ENCODE assay signal across 29 cellular contexts in the genomic region with DNA sequence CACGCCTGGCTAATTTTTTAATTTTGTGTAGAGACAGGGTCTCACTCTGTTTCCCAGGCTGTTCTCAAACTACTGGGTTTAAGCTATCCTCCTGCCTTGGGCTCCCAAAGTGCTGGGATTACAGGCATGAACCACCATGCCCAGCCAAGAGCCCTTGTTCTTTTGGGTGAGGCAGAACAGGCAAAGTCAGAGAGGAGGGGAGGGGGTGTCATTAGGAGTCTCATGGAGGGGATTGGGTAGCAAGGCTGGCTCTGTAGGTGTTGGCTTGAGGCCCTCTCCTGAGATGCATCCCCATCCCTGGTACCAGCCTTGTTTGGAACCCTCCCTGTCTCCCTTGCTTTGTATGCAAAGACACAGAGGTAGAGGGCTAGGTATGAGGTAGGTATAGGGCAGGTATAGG. TPM values are rescaled to one million over a fixed set of nuclear protein-coding genes. Genes with fewer than 3 reads are reported as not detected.
DNase-seq lines count a peak whose midpoint lies in the region; ATAC-seq, FAIRE-seq and TF ChIP-seq lines count a peak whose summit lies in the region.
"Had no signal": no experiment of that assay in that cellular context is flagged by ENCODE, and none has a peak within 500 bp of the region (broad histone marks: within the 10 kb centered on the region; RNA-seq: fewer than 3 reads in every experiment).

No MANE protein-coding gene starts in this region.

- H3K36me3 ChIP-seq in ascending aorta (peaks cover 12 to 20% of the 10 kb centered on the region in 2 donors), prostate gland (no peaks in the 10 kb centered on the region), thoracic aorta (peaks cover 7% of the 10 kb centered on the region), psoas muscle (ENCODE audit: insufficient read depth in 1 of 2, low read depth in 1 of 2) (no peaks in the 10 kb centered on the region)
- H3K36me3 ChIP-seq: Peyer's patch, upper lobe of left lung had no signal

- no peak for FAIRE-seq in HTR-8/SVneo (lab: Jason Lieb, UNC)
- FAIRE-seq: islet of Langerhans had no signal

- 92% methylated on average over 1 of the region's 1 CpG for WGBS in prostate gland
- 92 to 96% (median 93%) methylated on average over 1 of the region's 1 CpG for WGBS in psoas muscle, 3 donors

- intact Hi-C loops in ascending aorta (cut with DNase I) (no loop called here), prostate gland (cut with DNase I) (no loop called here), psoas muscle (cut with DNase I) (no loop called here)

- no peak for TF ChIP-seq CTCF in ascending aorta (IDR thresholded peaks at IDR 0.05)
- no peak for TF ChIP-seq CTCF in coronary artery (IDR thresholded peaks at IDR 0.05)
- TF ChIP-seq CTCF in prostate gland (IDR thresholded peaks at IDR 0.05) = no peak
- no peak for TF ChIP-seq CTCF in thoracic aorta (IDR thresholded peaks at IDR 0.05)
- no peak for TF ChIP-seq CTCF in psoas muscle (IDR thresholded peaks at IDR 0.05)

- ATAC-seq in thoracic aorta (ENCODE audit: insufficient number of reproducible peaks, low FRiP score, low read depth) = no peak
- no peak for ATAC-seq in psoas muscle
- ATAC-seq: activated CD4-positive, CD25-positive, alpha-beta regulatory T cell treated with anti-CD3 and anti-CD28 coated beads, Interleukin-2, amount 50 U/mL, for 24 hours; activated CD8-positive, alpha-beta memory T cell treated with anti-CD3 and anti-CD28 coated beads, Interleukin-2, amount 10 ng/mL, durations not matched to agents 7 days and 5 days; activated T-cell treated with anti-CD3 and anti-CD28 coated beads, Interleukin-2, amount 50 U/mL, for 4 hours had no signal

- TF ChIP-seq POLR2A in prostate gland (IDR thresholded peaks at IDR 0.05) = no peak

- no peak for DNase-seq in ascending aorta (ENCODE audit: low spot score in 2 of 2)
- peak; percentile 47 for DNase-seq in coronary artery (ENCODE audit: low spot score)
- DNase-seq in prostate gland (ENCODE audit: low spot score) = no peak
- no peak for DNase-seq in thoracic aorta (ENCODE audit: low spot score)
- DNase-seq in OCI-M2 (lab: John Stamatoyannopoulos, UW; ENCODE audit: unreplicated experiment) = no peak
- DNase-seq in HTR-8/SVneo (ENCODE audit: insufficient read length, low spot score) = no peak
- DNase-seq in psoas muscle = no peak
- no peak for DNase-seq in GOT3 (lab: John Stamatoyannopoulos, UW)
- DNase-seq: activated CD4-positive, alpha-beta T cell treated with anti-CD3 and anti-CD28 coated beads, Interleukin-2, amount 50 U/mL, for 4 hours; activated CD8-positive, alpha-beta memory T cell treated with anti-CD3 and anti-CD28 coated beads, Interleukin-2, amount 10 ng/mL, durations not matched to agents 7 days and 5 days; activated gamma-delta T cell; activated T-cell treated with anti-CD3 and anti-CD28 coated beads, Interleukin-2, amount 50 U/mL, for 4 hours; cerebellar nuclear complex; COR-L47; effector CD4-positive, alpha-beta T cell; Kasumi-1; naive B cell; NCI-H1417 treated with DMSO at 0.1 percent for 48 hours; NCI-H2081 treated with DMSO at 0.1 percent for 48 hours; NCI-H226; NCI-H69; SIG-M5; stimulated activated naive CD4-positive, alpha-beta T cell treated with Interleukin-2 at 50 U/mL for 16 hours; upper lobe of left lung had no signal

- peak overlapping the region; percentile 92 to 99 for H3K27ac ChIP-seq in ascending aorta
- H3K27ac ChIP-seq in coronary artery = peak overlapping the region; percentile 78 to 89
- peak overlapping the region; percentile 73 to 84 for H3K27ac ChIP-seq in prostate gland
- peak overlapping the region; percentile 70 to 91 for H3K27ac ChIP-seq in thoracic aorta
- H3K27ac ChIP-seq in psoas muscle = no peak overlapping the region
- H3K27ac ChIP-seq: BLaER1 treated with 17β-estradiol and CSF1 and Interleukin-3, amounts not matched to agents 10 nM and 100 nM had no signal

- H3K9me3 ChIP-seq in ascending aorta (no peaks in the 10 kb centered on the region), prostate gland (no peaks in the 10 kb centered on the region), thoracic aorta (no peaks in the 10 kb centered on the region), psoas muscle (no peaks in the 10 kb centered on the region)
- H3K9me3 ChIP-seq: BLaER1 treated with 17β-estradiol and CSF1 and Interleukin-3, amounts not matched to agents 10 nM and 100 nM; Peyer's patch; upper lobe of left lung had no signal

- H3K27me3 ChIP-seq in ascending aorta = no peaks in the 10 kb centered on the region
- no peaks in the 10 kb centered on the region for H3K27me3 ChIP-seq in prostate gland (replicated peaks; ENCODE audit: insufficient read depth)
- H3K27me3 ChIP-seq in thoracic aorta (replicated peaks; ENCODE audit: insufficient read depth) = no peaks in the 10 kb centered on the region
- no peaks in the 10 kb centered on the region for H3K27me3 ChIP-seq in psoas muscle (ENCODE audit: insufficient read depth in 3 of 3, low read length in 2 of 3)
- H3K27me3 ChIP-seq: BLaER1 treated with 17β-estradiol and CSF1 and Interleukin-3, amounts not matched to agents 10 nM and 100 nM; Peyer's patch; upper lobe of left lung had no signal

- H3K4me1 ChIP-seq in ascending aorta (peaks cover 49 to 90% of the 10 kb centered on the region in 2 donors), prostate gland (replicated peaks) (peaks cover 8% of the 10 kb centered on the region), thoracic aorta (ENCODE audit: control insufficient read depth in 1 of 2, low read depth in 2 of 2) (peaks cover 81 to 96% of the 10 kb centered on the region in 2 donors), psoas muscle (peaks cover 74% of the 10 kb centered on the region)

- H3K4me3 ChIP-seq in ascending aorta = no peak overlapping the region
- H3K4me3 ChIP-seq in coronary artery = no peak overlapping the region
- no peak overlapping the region for H3K4me3 ChIP-seq in prostate gland
- H3K4me3 ChIP-seq in thoracic aorta = no peak overlapping the region
- H3K4me3 ChIP-seq in psoas muscle = no peak overlapping the region
- H3K4me3 ChIP-seq: BLaER1 treated with 17β-estradiol and CSF1 and Interleukin-3, amounts not matched to agents 10 nM and 100 nM; Peyer's patch; skin epidermis; upper lobe of left lung had no signal

RNA-seq across cellular contexts. Expression of a gene that starts 24.1 kb away (rescaled TPM):
- total RNA-seq in ascending aorta (3,012 TPM), prostate gland (100 to 1,000 TPM; 390 to 690 TPM), thoracic aorta (1,000 to 10,000 TPM; 3,187 to 4,234 TPM), psoas muscle (100 to 1,000 TPM; 140 to 490 (median 211) TPM)
- polyA plus RNA-seq in psoas muscle = 100 to 1,000 TPM; 199 to 225 (median 208) TPM
